Comparison of ENCODE assay signal across 24 cellular contexts in genomic region chr3:132785292-132785691, GRCh38.
DNase-seq lines count a peak whose midpoint lies in the region; ATAC-seq, FAIRE-seq and TF ChIP-seq lines count a peak whose summit lies in the region.
"Had no signal": no experiment of that assay in that cellular context is flagged by ENCODE, and none has a peak within 500 bp of the region (broad histone marks: within the 10 kb centered on the region; RNA-seq: fewer than 3 reads in every experiment).

No MANE protein-coding gene starts in this region.

- 4% methylated on average over 3 of the region's 3 CpGs for WGBS in HepG2 (ENCODE audit: low lambda C conversion rate)
- WGBS in right lobe of liver (ENCODE audit: insufficient coverage, low coverage, low lambda C conversion rate, missing lambda C conversion rate), result 58% methylated on average over 3 of the region's 3 CpGs

- no peaks in the 10 kb centered on the region for H4K20me1 ChIP-seq in HepG2 (ENCODE audit: insufficient read depth, low read length)

- H3K4me1 Mint-ChIP-seq in stimulated activated naive B cell treated with anti-CD40 and anti-IgM and Interleukin-4, amounts not matched to agents 10 μg/mL and 1 μg/mL and 100 μg/mL, for 72 hours, result no peaks in the 10 kb centered on the region
- H3K4me1 Mint-ChIP-seq in progenitor cell of endocrine pancreas (ENCODE audit: low read depth), result no peaks in the 10 kb centered on the region

- TF ChIP-seq POLR2A in HepG2 (IDR thresholded peaks at IDR 0.05; ENCODE audit: insufficient read depth in 1 of 2, low read depth in 2 of 2, low read length in 2 of 2) (no peak), right lobe of liver (IDR thresholded peaks at IDR 0.05) (no peak)

- DNase-seq in HepG2 (ENCODE audit: low spot score) (no peak), right lobe of liver (no peak), adipocyte (ENCODE audit: low read depth) (peak; percentile 2), foreskin melanocyte (peak; percentile 52), RCC 7860 (ENCODE audit: low spot score) (no peak), caudate nucleus (lab: John Stamatoyannopoulos, UW) (no peak), progenitor cell of endocrine pancreas (ENCODE audit: low spot score, unreplicated experiment) (no peak)
- DNase-seq in stimulated activated naive B cell treated with anti-CD40 and anti-IgM and Interleukin-4, amounts not matched to agents 10 μg/mL and 1 μg/mL and 100 μg/mL, for 72 hours, result no peak
- DNase-seq: activated CD4-positive, alpha-beta T cell treated with anti-CD3 and anti-CD28 coated beads for 4 hours; activated effector memory CD4-positive, alpha-beta T cell treated with Interleukin-2 at 50 U/mL for 16 hours; amniotic stem cell; cerebellar nuclear complex; DND-41; effector memory CD8-positive, alpha-beta T cell; Kasumi-1; left colon; NCI-H1417 treated with DMSO at 0.1 percent for 48 hours; nucleus accumbens; right cardiac atrium; stimulated activated naive CD8-positive, alpha-beta T cell treated with anti-CD3 and anti-CD28 coated beads, Interleukin-15, Interleukin-2, amounts not matched to agents 100 U/mL and 50 U/mL, for 24 hours; SW 1271; upper lobe of right lung had no signal

- H3K27ac ChIP-seq in HepG2 (ENCODE audit: extremely low read length, insufficient read depth, low read length) (no peak overlapping the region), right lobe of liver (no peak overlapping the region), caudate nucleus (ENCODE audit: low read depth, low read length) (no peak overlapping the region)
- H3K27ac ChIP-seq: upper lobe of right lung had no signal

- H3K27me3 ChIP-seq in HepG2 (ENCODE audit: control insufficient read depth in 1 of 2, insufficient read depth in 2 of 2, low read length in 2 of 2), result no peaks in the 10 kb centered on the region; a peak in 1 of 5 replicates
- no peaks in the 10 kb centered on the region for H3K27me3 ChIP-seq in right lobe of liver
- H3K27me3 ChIP-seq in adipocyte (replicated peaks; ENCODE audit: control insufficient read depth, insufficient read depth, low read length), result no peaks in the 10 kb centered on the region
- H3K27me3 ChIP-seq: upper lobe of right lung had no signal

- in situ Hi-C loops in HepG2 (cut with HindIII; ENCODE audit: extremely low pct_ligation_motif_present, low pct_unique_long_range_greater_than_20kb), result no loop called here

- H3K9me3 ChIP-seq in HepG2 (ENCODE audit: low read length) (no peaks in the 10 kb centered on the region), right lobe of liver (no peaks in the 10 kb centered on the region), adipocyte (ENCODE audit: control insufficient read depth, low read length) (no peaks in the 10 kb centered on the region)
- H3K9me3 ChIP-seq: upper lobe of right lung had no signal

- no peak for ATAC-seq in HepG2
- no peak for ATAC-seq in right lobe of liver
- no peak for ATAC-seq in stimulated activated naive B cell treated with anti-CD40 and anti-IgM and Interleukin-4, amounts not matched to agents 10 μg/mL and 1 μg/mL and 100 μg/mL, for 72 hours (replicated peaks)
- ATAC-seq: effector memory CD8-positive, alpha-beta T cell; left colon; right cardiac atrium; stimulated activated naive CD8-positive, alpha-beta T cell treated with anti-CD3 and anti-CD28 coated beads, Interleukin-15, Interleukin-2, amounts not matched to agents 100 U/mL and 50 U/mL, for 24 hours; upper lobe of right lung had no signal

- no peak overlapping the region for H3K4me2 ChIP-seq in HepG2 (ENCODE audit: low read depth, low read length)

- FAIRE-seq in HepG2 (lab: Jason Lieb, UNC) (no peak), RCC 7860 (lab: Jason Lieb, UNC) (no peak)
- FAIRE-seq: frontal cortex, TTC549 had no signal

- no TSS peak for BruUV-seq in HepG2 (replicated peaks; lab: Mats Ljungman, UMichigan)

- H3K36me3 ChIP-seq in HepG2 (replicated peaks in 1 of 2; ENCODE audit: control insufficient read depth in 1 of 2, insufficient read depth in 2 of 2, low read length in 2 of 2), result no peaks in the 10 kb centered on the region
- H3K36me3 ChIP-seq in right lobe of liver, result no peaks in the 10 kb centered on the region
- no peaks in the 10 kb centered on the region for H3K36me3 ChIP-seq in adipocyte (ENCODE audit: control insufficient read depth, insufficient read depth, low read length, severe bottlenecking)
- H3K36me3 ChIP-seq: upper lobe of right lung had no signal

- H3K4me3 ChIP-seq in HepG2 (replicated peaks in 1 of 3; ENCODE audit: insufficient read depth in 1 of 3, low read depth in 2 of 3, low read length in 3 of 3), result no peak overlapping the region
- H3K4me3 ChIP-seq in right lobe of liver, result no peak overlapping the region
- no peak overlapping the region for H3K4me3 ChIP-seq in adipocyte (ENCODE audit: low read length)
- H3K4me3 ChIP-seq: upper lobe of right lung had no signal

- TF ChIP-seq CTCF in HepG2 (CRISPR knock-in tag; IDR thresholded peaks at IDR 0.05) (no peak), right lobe of liver (IDR thresholded peaks at IDR 0.05) (no peak), progenitor cell of endocrine pancreas (IDR thresholded peaks at IDR 0.05; ENCODE audit: unreplicated experiment) (no peak)

- H3K79me2 ChIP-seq in HepG2 (ENCODE audit: insufficient read depth, low read length), result no peaks in the 10 kb centered on the region

- H3K36me3 Mint-ChIP-seq in stimulated activated naive B cell treated with anti-CD40 and anti-IgM and Interleukin-4, amounts not matched to agents 10 μg/mL and 1 μg/mL and 100 μg/mL, for 72 hours, result no peaks in the 10 kb centered on the region
- no peaks in the 10 kb centered on the region for H3K36me3 Mint-ChIP-seq in progenitor cell of endocrine pancreas (ENCODE audit: insufficient read depth)

- H3K4me1 ChIP-seq in HepG2 (ENCODE audit: insufficient read depth, low read length), result no peaks in the 10 kb centered on the region
- no peaks in the 10 kb centered on the region for H3K4me1 ChIP-seq in right lobe of liver
- H3K4me1 ChIP-seq in adipocyte (ENCODE audit: control insufficient read depth, insufficient read depth, low read length), result peaks cover 31% of the 10 kb centered on the region

- peaks cover 0 to 9% of the 10 kb centered on the region in 2 donors for H3K27me3 Mint-ChIP-seq in stimulated activated naive B cell treated with anti-CD40 and anti-IgM and Interleukin-4, amounts not matched to agents 10 μg/mL and 1 μg/mL and 100 μg/mL, for 72 hours
- H3K27me3 Mint-ChIP-seq in progenitor cell of endocrine pancreas, result no peaks in the 10 kb centered on the region

- intact Hi-C loops in HepG2 (cut with micrococcal nuclease; ENCODE audit: unreplicated experiment), result no loop called here
- intact Hi-C loops in right lobe of liver (cut with DNase I), result no loop called here

- TF ChIP-seq RAD21 in HepG2 (CRISPR knock-in tag; IDR thresholded peaks at IDR 0.05), result no peak

- H3K27ac Mint-ChIP-seq in stimulated activated naive B cell treated with anti-CD40 and anti-IgM and Interleukin-4, amounts not matched to agents 10 μg/mL and 1 μg/mL and 100 μg/mL, for 72 hours, result no peak overlapping the region
- no peak overlapping the region for H3K27ac Mint-ChIP-seq in progenitor cell of endocrine pancreas
- H3K27ac Mint-ChIP-seq: effector memory CD8-positive, alpha-beta T cell had no signal

- H2AFZ ChIP-seq in HepG2 (ENCODE audit: low read length), result no peak overlapping the region

- CTCF ChIA-PET in HepG2 (lab: Yijun Ruan, JAX; ENCODE audit: low intra/inter-chr PET ratio, low total read pairs), result no interaction called here

- no peak overlapping the region for H3K4me3 Mint-ChIP-seq in stimulated activated naive B cell treated with anti-CD40 and anti-IgM and Interleukin-4, amounts not matched to agents 10 μg/mL and 1 μg/mL and 100 μg/mL, for 72 hours
- no peak overlapping the region for H3K4me3 Mint-ChIP-seq in progenitor cell of endocrine pancreas (ENCODE audit: low read depth)
- H3K4me3 Mint-ChIP-seq: effector memory CD8-positive, alpha-beta T cell had no signal

- no peaks in the 10 kb centered on the region for H3K9me3 Mint-ChIP-seq in stimulated activated naive B cell treated with anti-CD40 and anti-IgM and Interleukin-4, amounts not matched to agents 10 μg/mL and 1 μg/mL and 100 μg/mL, for 72 hours
- H3K9me3 Mint-ChIP-seq in progenitor cell of endocrine pancreas (ENCODE audit: low read depth), result no peaks in the 10 kb centered on the region
- H3K9me3 Mint-ChIP-seq: effector memory CD8-positive, alpha-beta T cell had no signal

- TF ChIP-seq EP300 in HepG2 (IDR thresholded peaks at IDR 0.05; ENCODE audit: low read depth in 2 of 2, low read length in 2 of 2), result no peak
- no peak for TF ChIP-seq EP300 in HepG2 (CRISPR knock-in tag; IDR thresholded peaks at IDR 0.05; ENCODE audit: borderline replicate concordance)

- H3K9ac ChIP-seq in HepG2 (ENCODE audit: insufficient read depth, low read depth, low read length), result no peak overlapping the region
- no peak overlapping the region for H3K9ac ChIP-seq in adipocyte (ENCODE audit: low read length)

- POLR2A ChIA-PET in HepG2 (lab: Yijun Ruan, JAX), result no interaction called here

TF ChIP-seq in HepG2, 621 proteins besides CTCF, POLR2A, EP300 and RAD21:
- TF ChIP-seq MNT (IDR thresholded peaks at IDR 0.05) (0 out of 2 replicates have a peak, but pooled peaks have one; percentile 6), ATF7 (IDR thresholded peaks at IDR 0.05) (peak; percentile 77), ATF7 (CRISPR knock-in tag; IDR thresholded peaks at IDR 0.05) (no peak), ZFP1 (CRISPR knock-in tag; IDR thresholded peaks at IDR 0.05) (no peak), MAFF (IDR thresholded peaks at IDR 0.05; ENCODE audit: low read depth, low read length) (no peak)

Comparison
In these comparisons a context has a peak if more than half of its experiments do, and no peak if none do; other contexts are left out.
1. DNase-seq: peak in adipocyte (single experiment) and foreskin melanocyte (single experiment); none in HepG2 (single experiment), right lobe of liver (0 of 3), RCC 7860 (single experiment), stimulated activated naive B cell treated with anti-CD40 and anti-IgM and Interleukin-4, amounts not matched to agents 10 μg/mL and 1 μg/mL and 100 μg/mL, for 72 hours (single experiment), caudate nucleus (0 of 61) and progenitor cell of endocrine pancreas (single experiment).